ENCODE assay signal across 8 cellular contexts in the genomic region with DNA sequence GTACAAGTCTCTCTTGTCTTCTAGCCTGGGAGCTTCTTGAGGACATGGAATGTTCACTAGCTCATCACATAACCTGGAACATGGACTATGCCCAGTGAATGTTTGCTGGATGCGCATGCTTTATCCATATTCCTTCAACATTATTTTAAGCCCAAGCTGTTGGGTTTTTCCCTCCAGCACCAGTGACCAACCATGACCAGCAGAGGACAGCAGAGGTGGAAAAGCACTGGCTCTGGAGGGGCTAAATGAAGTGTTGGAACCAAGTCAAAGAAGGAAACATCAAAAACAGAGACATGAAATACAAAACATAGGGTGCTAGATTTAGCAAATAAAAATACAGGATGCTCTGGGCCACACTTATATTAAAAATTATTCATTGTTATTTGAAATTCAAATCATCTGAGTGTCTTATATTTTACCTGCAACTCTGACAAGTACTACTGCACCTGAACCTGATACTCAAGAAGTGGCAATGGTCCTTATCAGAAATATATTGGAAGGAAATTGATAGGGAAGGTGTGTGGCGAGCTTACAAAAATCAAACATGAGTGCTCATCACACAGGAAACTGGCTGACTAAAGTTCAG. TPM values are rescaled to one million over a fixed set of nuclear protein-coding genes. Genes with fewer than 3 reads are reported as not detected.
DNase-seq lines count a peak whose midpoint lies in the region; ATAC-seq and TF ChIP-seq lines count a peak whose summit lies in the region.

No MANE protein-coding gene starts in this region.

- no peak overlapping the region for H3K4me2 ChIP-seq in parathyroid adenoma (ENCODE audit: low read length)

- H3K36me3 ChIP-seq in colonic mucosa, result no peaks in the 10 kb centered on the region
- H3K36me3 ChIP-seq in parathyroid adenoma (ENCODE audit: control insufficient read depth, insufficient read depth, low read length), result no peaks in the 10 kb centered on the region

- ATAC-seq in SK-N-SH treated with all-trans-retinoic acid at 6 μM for 48 hours, result peak; percentile 69

- H3K4me1 ChIP-seq in colonic mucosa, result no peaks in the 10 kb centered on the region
- H3K4me1 ChIP-seq in parathyroid adenoma, result no peaks in the 10 kb centered on the region

- TF ChIP-seq CTCF in C4-2B (conservative IDR thresholded peaks at IDR 0.05), result peak; percentile 54
- TF ChIP-seq CTCF in GM20000 (IDR thresholded peaks at IDR 0.05; ENCODE audit: extremely low read depth, missing control alignments), result peak; percentile 51
- peak; percentile 53 for TF ChIP-seq CTCF in colonic mucosa (IDR thresholded peaks at IDR 0.05)
- TF ChIP-seq CTCF in parathyroid adenoma (IDR thresholded peaks at IDR 0.05), result peak; percentile 38

- H3K4me3 ChIP-seq in colonic mucosa, result no peak overlapping the region
- no peak overlapping the region for H3K4me3 ChIP-seq in parathyroid adenoma (ENCODE audit: low read depth, low read length)

- no peak overlapping the region for H3K27ac ChIP-seq in C4-2B
- H3K27ac ChIP-seq in colonic mucosa, result no peak overlapping the region
- no peak overlapping the region for H3K27ac ChIP-seq in parathyroid adenoma

- H3K79me2 ChIP-seq in parathyroid adenoma, result no peaks in the 10 kb centered on the region

- intact Hi-C loops in colonic mucosa (cut with DNase I), result no loop called here

- H3K9me3 ChIP-seq in colonic mucosa, result no peaks in the 10 kb centered on the region
- H3K9me3 ChIP-seq in parathyroid adenoma (ENCODE audit: control insufficient read depth, low read length), result no peaks in the 10 kb centered on the region

- H3K9ac ChIP-seq in colonic mucosa (ENCODE audit: low read depth in 2 of 2, low read length in 2 of 2) (no peak overlapping the region), parathyroid adenoma (no peak overlapping the region)

- H3K27me3 ChIP-seq in colonic mucosa (no peaks in the 10 kb centered on the region), parathyroid adenoma (ENCODE audit: control insufficient read depth, insufficient read depth, low read length) (no peaks in the 10 kb centered on the region)

- peak; percentile 28 for DNase-seq in GM20000 (ENCODE audit: low spot score)
- no peak for DNase-seq in colonic mucosa
- DNase-seq in SK-N-DZ (ENCODE audit: low spot score), result no peak
- DNase-seq in activated CD4-positive, CD25-positive, alpha-beta regulatory T cell treated with anti-CD3 and anti-CD28 coated beads, Interleukin-2, amount 50 U/mL, for 72 hours, result no peak
- DNase-seq in NCI-H1417 treated with DMSO at 0.1 percent for 48 hours (lab: John Stamatoyannopoulos, UW), result no peak

- H2AFZ ChIP-seq in parathyroid adenoma, result no peak overlapping the region

TF ChIP-seq in SK-N-SH treated with all-trans-retinoic acid at 6 μM for 48 hours, 23 proteins besides CTCF, POLR2A, EP300 and RAD21:
- no peak for TF ChIP-seq TSHZ2 (CRISPR knock-in tag; IDR thresholded peaks at IDR 0.05)
- no peak for TF ChIP-seq TOX (CRISPR knock-in tag; IDR thresholded peaks at IDR 0.05; ENCODE audit: borderline replicate concordance)
- TF ChIP-seq, protein P1, sequence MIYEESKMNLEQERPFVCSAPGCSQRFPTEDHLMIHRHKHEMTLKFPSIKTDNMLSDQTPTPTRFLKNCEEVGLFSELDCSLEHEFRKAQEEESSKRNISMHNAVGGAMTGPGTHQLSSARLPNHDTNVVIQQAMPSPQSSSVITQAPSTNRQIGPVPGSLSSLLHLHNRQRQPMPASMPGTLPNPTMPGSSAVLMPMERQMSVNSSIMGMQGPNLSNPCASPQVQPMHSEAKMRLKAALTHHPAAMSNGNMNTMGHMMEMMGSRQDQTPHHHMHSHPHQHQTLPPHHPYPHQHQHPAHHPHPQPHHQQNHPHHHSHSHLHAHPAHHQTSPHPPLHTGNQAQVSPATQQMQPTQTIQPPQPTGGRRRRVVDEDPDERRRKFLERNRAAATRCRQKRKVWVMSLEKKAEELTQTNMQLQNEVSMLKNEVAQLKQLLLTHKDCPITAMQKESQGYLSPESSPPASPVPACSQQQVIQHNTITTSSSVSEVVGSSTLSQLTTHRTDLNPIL (CRISPR knock-in tag; IDR thresholded peaks at IDR 0.05; ENCODE audit: low read depth), result no peak
- TF ChIP-seq ZNF565 (CRISPR knock-in tag; conservative IDR thresholded peaks at IDR 0.05; ENCODE audit: low read depth), result no peak
- TF ChIP-seq ZNF70 (CRISPR knock-in tag; IDR thresholded peaks at IDR 0.05), result no peak
- TF ChIP-seq SNAI2 (CRISPR knock-in tag; IDR thresholded peaks at IDR 0.05), result no peak
- TF ChIP-seq GLIS3 (CRISPR knock-in tag; IDR thresholded peaks at IDR 0.05), result no peak
- TF ChIP-seq RARB (CRISPR knock-in tag; IDR thresholded peaks at IDR 0.05), result no peak
- TF ChIP-seq ZC3H10 (CRISPR knock-in tag; IDR thresholded peaks at IDR 0.05), result no peak
- TF ChIP-seq CSRNP3 (CRISPR knock-in tag; IDR thresholded peaks at IDR 0.05), result no peak
- no peak for TF ChIP-seq ZFP3 (CRISPR knock-in tag; IDR thresholded peaks at IDR 0.05)

RNA-seq across cellular contexts. Expression of gene HELB, which starts 23.1 kb away (rescaled TPM):
- total RNA-seq in colonic mucosa, result 1 to 10 TPM; 4.5 to 5.2 TPM
- polyA plus RNA-seq in SK-N-DZ (2014; cell fraction: cytosol; rRNA removed), result 1.7 and 3.7 TPM in 2 replicates
- 2.3 and 2.7 TPM in 2 replicates for polyA plus RNA-seq in SK-N-DZ (2014; cell fraction: nucleus; rRNA removed)
